ENCODE assay signal across 9 cellular contexts in genomic region chr11:14684234-14684915, GRCh38. TPM values are rescaled to one million over a fixed set of nuclear protein-coding genes. Genes with fewer than 3 reads are reported as not detected.
DNase-seq lines count a peak whose midpoint lies in the region; ATAC-seq and TF ChIP-seq lines count a peak whose summit lies in the region.
"Not testable (repeated sequence)": the region's sequence is repeated elsewhere in the genome, so short reads cannot be mapped to it uniquely, and the experiment has no call there.
"Had no signal": no experiment of that assay in that cellular context is flagged by ENCODE, and none has a peak within 500 bp of the region (broad histone marks: within the 10 kb centered on the region; RNA-seq: fewer than 3 reads in every experiment).

No MANE protein-coding gene starts in this region.

- peak overlapping the region in 4 of 7 donors; percentile 23 to 81 (median 61) for H3K27ac Mint-ChIP-seq in CD14-positive monocyte
- peak overlapping the region; percentile 47 for H3K27ac Mint-ChIP-seq in T-helper 2 cell treated with Interferon-gamma antibody and Interleukin-4, amounts not matched to agents 5 μg/mL and 100 μg/mL, for 36 hours
- H3K27ac Mint-ChIP-seq in activated T-cell treated with anti-CD3 and anti-CD28 coated beads, Interleukin-2, amount 50 U/mL, for 24 hours, result peak overlapping the region; percentile 50
- H3K27ac Mint-ChIP-seq in activated naive CD8-positive, alpha-beta T cell treated with anti-CD3 and anti-CD28 coated beads for 36 hours, result peak overlapping the region; percentile 66
- peak overlapping the region; percentile 1 for H3K27ac Mint-ChIP-seq in effector memory CD8-positive, alpha-beta T cell

- not testable (repeated sequence) for TF ChIP-seq CTCF in CD14-positive monocyte (IDR thresholded peaks at IDR 0.05); OCI-LY1 (IDR thresholded peaks at IDR 0.05; ENCODE audit: low read length)

- H3K9me2 ChIP-seq in OCI-LY1 (ENCODE audit: low read depth, low read length), result not testable (repeated sequence)

- H3K79me1 ChIP-seq in trophoblast cell (ENCODE audit: low read length), result not testable (repeated sequence)

- not testable (repeated sequence) for H3K4ac ChIP-seq in trophoblast cell (ENCODE audit: low read depth, low read length)

- WGBS in trophoblast cell (ENCODE audit: extremely low coverage, insufficient coverage, insufficient read length), result no CpG with 5 or more reads among the region's 6 CpGs

- H3K36me3 ChIP-seq in OCI-LY1 (ENCODE audit: insufficient read depth, low read length); trophoblast cell (ENCODE audit: control insufficient read depth in 1 of 2, insufficient read depth in 2 of 2, low read length in 2 of 2): not testable (repeated sequence)

- peaks cover 2 to 14% (median 7%) of the 10 kb centered on the region in 7 donors for H3K9me3 Mint-ChIP-seq in CD14-positive monocyte
- peaks cover 15% of the 10 kb centered on the region for H3K9me3 Mint-ChIP-seq in T-helper 2 cell treated with Interferon-gamma antibody and Interleukin-4, amounts not matched to agents 5 μg/mL and 100 μg/mL, for 36 hours
- not testable (repeated sequence) for H3K9me3 Mint-ChIP-seq in activated T-cell treated with anti-CD3 and anti-CD28 coated beads, Interleukin-2, amount 50 U/mL, for 24 hours; effector memory CD8-positive, alpha-beta T cell
- peaks cover 25% of the 10 kb centered on the region for H3K9me3 Mint-ChIP-seq in activated naive CD8-positive, alpha-beta T cell treated with anti-CD3 and anti-CD28 coated beads for 36 hours

- DNase-seq in CD14-positive monocyte (ENCODE audit: low spot score); T-helper 2 cell treated with Interferon-gamma antibody and Interleukin-4, amounts not matched to agents 5 μg/mL and 100 μg/mL, for 36 hours (ENCODE audit: low spot score); activated T-cell treated with anti-CD3 and anti-CD28 coated beads, Interleukin-2, amount 50 U/mL, for 24 hours; activated naive CD8-positive, alpha-beta T cell treated with anti-CD3 and anti-CD28 coated beads for 36 hours; effector memory CD8-positive, alpha-beta T cell: not testable (repeated sequence)
- peak; percentile 24 for DNase-seq in CMK (ENCODE audit: low read depth)
- DNase-seq in trophoblast cell, result peak; percentile 11 to 33

- H3F3A ChIP-seq in OCI-LY1 (ENCODE audit: insufficient read depth, low read length), result not testable (repeated sequence)

- H4K20me1 ChIP-seq in OCI-LY1 (ENCODE audit: insufficient read depth, low read length), result not testable (repeated sequence)

- not testable (repeated sequence) for H3K14ac ChIP-seq in trophoblast cell (ENCODE audit: low read length)

- H3K4me3 ChIP-seq in OCI-LY1 (ENCODE audit: low read depth, low read length, poor library complexity, severe bottlenecking); trophoblast cell (ENCODE audit: low read depth, low read length): not testable (repeated sequence)

- H3K23ac ChIP-seq in trophoblast cell (ENCODE audit: low read length), result not testable (repeated sequence)

- not testable (repeated sequence) for H3K27ac ChIP-seq in OCI-LY1 (ENCODE audit: low read depth, low read length, poor library complexity, severe bottlenecking); trophoblast cell (ENCODE audit: low read depth, low read length)

- not testable (repeated sequence) for H3K4me1 ChIP-seq in OCI-LY1 (ENCODE audit: insufficient read depth, low read length, severe bottlenecking); trophoblast cell (ENCODE audit: control insufficient read depth in 1 of 2, insufficient read depth in 2 of 2, low read length in 2 of 2)

- H4K91ac ChIP-seq in trophoblast cell (ENCODE audit: low read depth, low read length), result not testable (repeated sequence)

- not testable (repeated sequence) for H3K27me3 Mint-ChIP-seq in CD14-positive monocyte (ENCODE audit: low read depth in 3 of 3); T-helper 2 cell treated with Interferon-gamma antibody and Interleukin-4, amounts not matched to agents 5 μg/mL and 100 μg/mL, for 36 hours (ENCODE audit: low read depth); activated T-cell treated with anti-CD3 and anti-CD28 coated beads, Interleukin-2, amount 50 U/mL, for 24 hours; activated naive CD8-positive, alpha-beta T cell treated with anti-CD3 and anti-CD28 coated beads for 36 hours; effector memory CD8-positive, alpha-beta T cell

- peaks cover 4 to 10% of the 10 kb centered on the region in 2 donors for H3K36me3 Mint-ChIP-seq in CD14-positive monocyte
- peaks cover 61% of the 10 kb centered on the region for H3K36me3 Mint-ChIP-seq in T-helper 2 cell treated with Interferon-gamma antibody and Interleukin-4, amounts not matched to agents 5 μg/mL and 100 μg/mL, for 36 hours (ENCODE audit: low read depth)
- H3K36me3 Mint-ChIP-seq in activated T-cell treated with anti-CD3 and anti-CD28 coated beads, Interleukin-2, amount 50 U/mL, for 24 hours (ENCODE audit: low read depth), result peaks cover 60% of the 10 kb centered on the region
- H3K36me3 Mint-ChIP-seq in activated naive CD8-positive, alpha-beta T cell treated with anti-CD3 and anti-CD28 coated beads for 36 hours, result peaks cover 60% of the 10 kb centered on the region
- H3K36me3 Mint-ChIP-seq in effector memory CD8-positive, alpha-beta T cell (ENCODE audit: insufficient read depth), result peaks cover 13% of the 10 kb centered on the region

- H2BK12ac ChIP-seq in trophoblast cell (ENCODE audit: low read length), result not testable (repeated sequence)

- H4K12ac ChIP-seq in trophoblast cell (ENCODE audit: low read depth, low read length), result not testable (repeated sequence)

- not testable (repeated sequence) for H3K27me3 ChIP-seq in OCI-LY1 (ENCODE audit: insufficient read depth, low read length); trophoblast cell (ENCODE audit: insufficient read depth, low read length)

- not testable (repeated sequence) for H2BK120ac ChIP-seq in trophoblast cell (ENCODE audit: insufficient read depth, low read length, poor library complexity)

- H2AK5ac ChIP-seq in trophoblast cell (ENCODE audit: low read length), result not testable (repeated sequence)

- H3K18ac ChIP-seq in trophoblast cell (ENCODE audit: low read length), result not testable (repeated sequence)

- H3K9ac ChIP-seq in OCI-LY1 (ENCODE audit: low read length); trophoblast cell (ENCODE audit: low read length): not testable (repeated sequence)

- not testable (repeated sequence) for H3K4me3 Mint-ChIP-seq in CD14-positive monocyte; activated T-cell treated with anti-CD3 and anti-CD28 coated beads, Interleukin-2, amount 50 U/mL, for 24 hours; activated naive CD8-positive, alpha-beta T cell treated with anti-CD3 and anti-CD28 coated beads for 36 hours
- H3K4me3 Mint-ChIP-seq in T-helper 2 cell treated with Interferon-gamma antibody and Interleukin-4, amounts not matched to agents 5 μg/mL and 100 μg/mL, for 36 hours, result peak overlapping the region; percentile 25
- peak overlapping the region in 1 of 2 donors; percentile 13 for H3K4me3 Mint-ChIP-seq in effector memory CD8-positive, alpha-beta T cell

- not testable (repeated sequence) for H3K79me2 ChIP-seq in OCI-LY1 (ENCODE audit: insufficient read depth, low read length); trophoblast cell (ENCODE audit: control insufficient read depth, insufficient read depth, low read length, poor library complexity)

- H4K8ac ChIP-seq in trophoblast cell (ENCODE audit: low read depth, low read length), result not testable (repeated sequence)

- H2AFZ ChIP-seq in OCI-LY1 (ENCODE audit: low read length), result peak overlapping the region; percentile 86; the same call in 1 of the 2 replicates
- H2AFZ ChIP-seq in trophoblast cell (ENCODE audit: insufficient read depth, low read length, poor library complexity), result not testable (repeated sequence)

- peaks cover 11% of the 10 kb centered on the region for H3K4me1 Mint-ChIP-seq in CD14-positive monocyte
- H3K4me1 Mint-ChIP-seq in T-helper 2 cell treated with Interferon-gamma antibody and Interleukin-4, amounts not matched to agents 5 μg/mL and 100 μg/mL, for 36 hours (ENCODE audit: low read depth), result peaks cover 33% of the 10 kb centered on the region
- peaks cover 64% of the 10 kb centered on the region for H3K4me1 Mint-ChIP-seq in activated T-cell treated with anti-CD3 and anti-CD28 coated beads, Interleukin-2, amount 50 U/mL, for 24 hours (ENCODE audit: low read depth)
- peaks cover 52% of the 10 kb centered on the region for H3K4me1 Mint-ChIP-seq in activated naive CD8-positive, alpha-beta T cell treated with anti-CD3 and anti-CD28 coated beads for 36 hours
- H3K4me1 Mint-ChIP-seq in effector memory CD8-positive, alpha-beta T cell (ENCODE audit: low read depth in 2 of 2), result peaks cover 28 to 48% of the 10 kb centered on the region in 2 donors

- not testable (repeated sequence) for ATAC-seq in effector memory CD8-positive, alpha-beta T cell (replicated peaks)

- intact Hi-C loops in CD14-positive monocyte (cut with micrococcal nuclease), result not testable (repeated sequence)

- not testable (repeated sequence) for H2BK5ac ChIP-seq in trophoblast cell (ENCODE audit: low read depth, low read length, poor library complexity)

- not testable (repeated sequence) for H3K9me3 ChIP-seq in OCI-LY1 (ENCODE audit: low read length); trophoblast cell (ENCODE audit: insufficient read depth, low read depth, low read length)

- H3K4me2 ChIP-seq in OCI-LY1 (ENCODE audit: low read length); trophoblast cell (ENCODE audit: low read length): not testable (repeated sequence)

RNA-seq across cellular contexts. Expression of gene PDE3B, which starts 40.8 kb away (rescaled TPM):
- 1 to 10 TPM; 5.2 to 6.0 TPM for polyA plus RNA-seq in CD14-positive monocyte
- 10 to 100 TPM; 44.4 to 46.5 TPM for total RNA-seq in activated naive CD8-positive, alpha-beta T cell treated with anti-CD3 and anti-CD28 coated beads for 36 hours
- 4.3 and 5.1 TPM in 2 replicates for polyA plus RNA-seq in trophoblast cell (2013)
- total RNA-seq: HT1080 had no signal

Comparison
In these comparisons a context has a peak if more than half of its experiments do, and no peak if none do; other contexts are left out.
1. H3K27ac Mint-ChIP-seq: peak in every context shown above with its lines; median percentile 66 in activated naive CD8-positive, alpha-beta T cell treated with anti-CD3 and anti-CD28 coated beads for 36 hours; 61 in CD14-positive monocyte; 50 in activated T-cell treated with anti-CD3 and anti-CD28 coated beads, Interleukin-2, amount 50 U/mL, for 24 hours; 47 in T-helper 2 cell treated with Interferon-gamma antibody and Interleukin-4, amounts not matched to agents 5 μg/mL and 100 μg/mL, for 36 hours; 1 in effector memory CD8-positive, alpha-beta T cell.